8 cellular contexts compared by ENCODE assay signal in genomic region chr1:113949007-113949406, GRCh38. TPM values are rescaled to one million over a fixed set of nuclear protein-coding genes. Genes with fewer than 3 reads are reported as not detected.
DNase-seq lines count a peak whose midpoint lies in the region; ATAC-seq and TF ChIP-seq lines count a peak whose summit lies in the region.

No MANE protein-coding gene starts in this region.

- H3K27me3 Mint-ChIP-seq in naive thymus-derived CD4-positive, alpha-beta T cell = no peaks in the 10 kb centered on the region

- H3K27me3 ChIP-seq in BE2C (no peaks in the 10 kb centered on the region), IMR-90 (ENCODE audit: control insufficient read depth, insufficient read depth, low read length) (no peaks in the 10 kb centered on the region), brain microvascular endothelial cell (replicated peaks) (no peaks in the 10 kb centered on the region), spleen (replicated peaks in 1 of 7) (no peaks in the 10 kb centered on the region)
- no peaks in the 10 kb centered on the region for H3K27me3 ChIP-seq in naive thymus-derived CD4-positive, alpha-beta T cell (ENCODE audit: control insufficient read depth in 2 of 2, insufficient read depth in 2 of 2, low read length in 2 of 2)

- H3K4me2 ChIP-seq in IMR-90 (ENCODE audit: low read depth, low read length) = no peak overlapping the region

- no peak overlapping the region for H4K8ac ChIP-seq in IMR-90 (ENCODE audit: low read depth in 2 of 2, low read length in 2 of 2)

- no peak overlapping the region for H4K5ac ChIP-seq in IMR-90 (ENCODE audit: low read depth, low read length)

- in situ Hi-C loops in IMR-90 (cut with MboI; ENCODE audit: low sequenced_read_pairs) (no loop called here), brain microvascular endothelial cell (cut with HindIII; ENCODE audit: low pct_ligation_motif_present, low sequenced_read_pairs) (no loop called here)

- no peak overlapping the region for H2AK5ac ChIP-seq in IMR-90 (ENCODE audit: low read depth, low read length)

- H3K18ac ChIP-seq in IMR-90 (ENCODE audit: low read depth, low read length) = no peak overlapping the region

- H3K27ac Mint-ChIP-seq in naive thymus-derived CD4-positive, alpha-beta T cell = peak overlapping the region in 8 of 9 donors; percentile 92 to 99 (median 97)

- dilution Hi-C loops in IMR-90 (cut with HindIII; ENCODE audit: low sequenced_read_pairs, unreplicated experiment) = no loop called here

- H2BK5ac ChIP-seq in IMR-90 (ENCODE audit: low read depth, low read length, poor library complexity, severe bottlenecking) = no peak overlapping the region

- no peak for DNase-seq in BE2C
- no peak for DNase-seq in IMR-90
- no peak for DNase-seq in brain microvascular endothelial cell
- DNase-seq in naive thymus-derived CD4-positive, alpha-beta T cell = peak in 5 of 9 donors; percentile 16 to 53 (median 41)
- DNase-seq in spleen = no peak
- DNase-seq in NCI-H146 (lab: John Stamatoyannopoulos, UW) = no peak

- H2BK120ac ChIP-seq in IMR-90 (ENCODE audit: low read depth, low read length) = no peak overlapping the region

- 80% methylated on average over 3 of the region's 5 CpGs; no CpG with 5 or more reads in 1 of the 2 experiments for WGBS in IMR-90 (ENCODE audit: extremely low coverage in 2 of 2, insufficient read length in 1 of 2), 2 experiments
- WGBS in spleen, 5 donors = 91 to 100% (median 93%) methylated on average over 5 of the region's 5 CpGs

- TF ChIP-seq POLR2A in IMR-90 (IDR thresholded peaks at IDR 0.05; ENCODE audit: low read depth, low read length) (no peak), spleen (IDR thresholded peaks at IDR 0.05) (no peak)

- no peak overlapping the region for H3K56ac ChIP-seq in IMR-90 (ENCODE audit: extremely low read depth, insufficient read depth, low read length)

- no peak overlapping the region for H3K23ac ChIP-seq in IMR-90 (ENCODE audit: low read depth, low read length)

- peaks cover 33 to 95% (median 85%) of the 10 kb centered on the region in 7 donors for H3K4me1 Mint-ChIP-seq in naive thymus-derived CD4-positive, alpha-beta T cell

- peak overlapping the region in 9 of 10 donors; percentile 36 to 88 (median 72) for H3K4me3 Mint-ChIP-seq in naive thymus-derived CD4-positive, alpha-beta T cell

- no peak overlapping the region for H4K91ac ChIP-seq in IMR-90 (ENCODE audit: insufficient read depth, low read depth, low read length)

- peaks cover 14% of the 10 kb centered on the region; the same call in 1 of the 2 replicates for H4K20me1 ChIP-seq in IMR-90 (ENCODE audit: insufficient read depth, low read length)

- H3K4me3 ChIP-seq in BE2C (ENCODE audit: low read depth, low read length) = no peak overlapping the region
- H3K4me3 ChIP-seq in IMR-90 (ENCODE audit: insufficient read depth, low read depth, low read length) = no peak overlapping the region
- no peak overlapping the region for H3K4me3 ChIP-seq in brain microvascular endothelial cell (ENCODE audit: low read depth, low read length)
- no peak overlapping the region for H3K4me3 ChIP-seq in naive thymus-derived CD4-positive, alpha-beta T cell (ENCODE audit: low read length)
- H3K4me3 ChIP-seq in spleen = no peak overlapping the region

- H2AFZ ChIP-seq in IMR-90 (replicated peaks; ENCODE audit: low read length, poor library complexity) = no peak overlapping the region

- H3K9me3 ChIP-seq in BE2C (no peaks in the 10 kb centered on the region), IMR-90 (ENCODE audit: control insufficient read depth, insufficient read depth, low read length) (no peaks in the 10 kb centered on the region), spleen (no peaks in the 10 kb centered on the region)
- H3K9me3 ChIP-seq in naive thymus-derived CD4-positive, alpha-beta T cell (ENCODE audit: control insufficient read depth in 2 of 3, low read length in 3 of 3) = no peaks in the 10 kb centered on the region

- H3K36me3 ChIP-seq in BE2C (no peaks in the 10 kb centered on the region; the same call in 1 of the 2 replicates), IMR-90 (ENCODE audit: control insufficient read depth, insufficient read depth, low read length) (peaks cover 8% of the 10 kb centered on the region; the same call in 1 of the 2 replicates), brain microvascular endothelial cell (replicated peaks) (no peaks in the 10 kb centered on the region), spleen (peaks cover 0 to 29% (median 2%) of the 10 kb centered on the region in 6 donors)
- peaks cover 0 to 5% (median 0%) of the 10 kb centered on the region in 3 experiments for H3K36me3 ChIP-seq in naive thymus-derived CD4-positive, alpha-beta T cell (ENCODE audit: control insufficient read depth in 2 of 3, insufficient read depth in 3 of 3, low read length in 3 of 3)

- no peak overlapping the region for H3K9ac ChIP-seq in IMR-90 (ENCODE audit: low read depth, low read length)

- H3K4me1 ChIP-seq in BE2C (peaks cover 9% of the 10 kb centered on the region), IMR-90 (ENCODE audit: control insufficient read depth, insufficient read depth, low read length) (peaks cover 7% of the 10 kb centered on the region), spleen (peaks cover 18 to 97% (median 36%) of the 10 kb centered on the region in 6 donors)
- H3K4me1 ChIP-seq in naive thymus-derived CD4-positive, alpha-beta T cell (ENCODE audit: control insufficient read depth in 2 of 2, insufficient read depth in 2 of 2, low read length in 2 of 2) = peaks cover 42 to 68% of the 10 kb centered on the region in 2 donors

- ATAC-seq in IMR-90 (ENCODE audit: low read depth) (no peak), HG02970 (IDR thresholded peaks at IDR 0.05; ENCODE audit: low FRiP score, unreplicated experiment) (no peak), HG02884 (IDR thresholded peaks at IDR 0.05; ENCODE audit: unreplicated experiment) (no peak)
- ATAC-seq in naive thymus-derived CD4-positive, alpha-beta T cell = no peak

- H3K4ac ChIP-seq in IMR-90 (ENCODE audit: low read depth, low read length) = no peak overlapping the region

- H3K27ac ChIP-seq in IMR-90 (ENCODE audit: insufficient read depth, low read length) = no peak overlapping the region
- no peak overlapping the region for H3K27ac ChIP-seq in brain microvascular endothelial cell
- peak overlapping the region; percentile 73 for H3K27ac ChIP-seq in naive thymus-derived CD4-positive, alpha-beta T cell (ENCODE audit: low read depth, low read length)
- peak overlapping the region in 3 of 8 donors; percentile 64 to 74 (median 67) for H3K27ac ChIP-seq in spleen

- peak; percentile 22; the same call in 1 of the 2 replicates for TF ChIP-seq RAD21 in IMR-90 (IDR thresholded peaks at IDR 0.05; ENCODE audit: low read length)

- POLR2A ChIA-PET in IMR-90 (lab: Charles Lee; ENCODE audit: unreplicated experiment) = interaction anchor here (0.6 to 1.1 kb wide), 4 partner anchors 9 to 37 kb away, joined by 3 to 14 read pairs (median 4); no protein-coding TSS in a partner anchor
- POLR2A ChIA-PET in naive thymus-derived CD4-positive, alpha-beta T cell (lab: Charles Lee) = interaction anchor here (0.7 to 19.6 kb wide), 5 partner anchors 9 to 110 kb away, joined by 4 to 360 read pairs (median 5); partner anchors contain the start of genes AP4B1 and HIPK1

- CTCF ChIA-PET in IMR-90 (lab: Yijun Ruan, JAX) = interaction anchor here (0.6 to 1.5 kb wide), 4 partner anchors 10 to 1234 kb away, joined by 3 to 5 read pairs (median 3); no protein-coding TSS in a partner anchor
- CTCF ChIA-PET in naive thymus-derived CD4-positive, alpha-beta T cell (lab: Charles Lee) = interaction anchor here (0.7 to 3.0 kb wide), 6 partner anchors 9 to 791 kb away, joined by 3 to 21 read pairs (median 4); partner anchors contain the start of gene AP4B1

- H3K36me3 Mint-ChIP-seq in naive thymus-derived CD4-positive, alpha-beta T cell = peaks cover 0 to 28% (median 7%) of the 10 kb centered on the region in 5 donors

- peaks cover 25 to 52% of the 10 kb centered on the region in 2 experiments for H3K79me1 ChIP-seq in IMR-90 (ENCODE audit: low read depth in 1 of 2, low read length in 2 of 2)

- H2AK9ac ChIP-seq in IMR-90 (replicated peaks; ENCODE audit: low read depth, low read length, poor library complexity) = no peak overlapping the region

- H3K14ac ChIP-seq in IMR-90 (replicated peaks; ENCODE audit: low read depth, low read length) = no peak overlapping the region

- TF ChIP-seq CTCF in BE2C (IDR thresholded peaks at IDR 0.05; ENCODE audit: low read depth, low read length) (peak; percentile 53), IMR-90 (conservative IDR thresholded peaks at IDR 0.05; ENCODE audit: low read depth, low read length) (peak; percentile 40), brain microvascular endothelial cell (IDR thresholded peaks at IDR 0.05; ENCODE audit: low read depth, low read length, missing control alignments) (peak; percentile 55), spleen (IDR thresholded peaks at IDR 0.05 in 8 of 11, conservative IDR thresholded peaks at IDR 0.05 in 3 of 11) (peak in 2 of 11 experiments; percentile 24 to 34)

- no peak overlapping the region for H2BK20ac ChIP-seq in IMR-90 (ENCODE audit: low read depth, low read length)

- BruUV-seq in IMR-90 (replicated peaks; lab: Mats Ljungman, UMichigan) = no TSS peak

- peaks cover 0 to 2% (median 0%) of the 10 kb centered on the region in 11 donors for H3K9me3 Mint-ChIP-seq in naive thymus-derived CD4-positive, alpha-beta T cell

- H2BK15ac ChIP-seq in IMR-90 (ENCODE audit: low read depth, low read length) = no peak overlapping the region

- intact Hi-C loops in IMR-90 (cut with micrococcal nuclease) = loop anchor here (5.0 kb wide), 1 partner anchor 112 kb away; no protein-coding TSS in a partner anchor
- intact Hi-C loops in naive thymus-derived CD4-positive, alpha-beta T cell (cut with micrococcal nuclease) = loop anchor here (5.0 to 10.0 kb wide), 4 partner anchors 112 to 1146 kb away; partner anchors contain the start of genes MAGI3 (in 1 of the 2) and PHTF1 (in 1 of the 2)
- intact Hi-C loops in spleen (cut with DNase I; ENCODE audit: low total_unique reads) = no loop called here

- H3K9me1 ChIP-seq in IMR-90 (ENCODE audit: insufficient read depth, low read length) = peaks cover 3% of the 10 kb centered on the region; the same call in 1 of the 2 replicates

RNA-seq across cellular contexts. Expression of gene HIPK1, which starts 19.9 kb away (rescaled TPM):
- polyA plus RNA-seq in BE2C (2012; ENCODE audit: insufficient read depth, insufficient read length, low read depth) = 27.5 TPM
- total RNA-seq in IMR-90 (2012; rRNA removed) (25.3 and 33.9 TPM in 2 replicates), spleen (10 to 100 TPM; 62.5 to 92.3 (median 76.5) TPM)
- polyA plus RNA-seq in IMR-90 (2012; rRNA removed) (15.1 and 15.3 TPM in 2 replicates), spleen (10 to 100 TPM in 1 of 3 donors, 1 to 10 TPM in 2; 7.1 to 10.4 (median 7.2) TPM)
- polyA plus RNA-seq in IMR-90 (2012; cell fraction: cytosol; rRNA removed) = 3.0 and 9.2 TPM in 2 replicates
- polyA plus RNA-seq in IMR-90 (2012; cell fraction: nucleus; rRNA removed; ENCODE audit: low replicate concordance) = 17.7 and 21.3 TPM in 2 replicates
- total RNA-seq in naive thymus-derived CD4-positive, alpha-beta T cell = 100 to 1,000 TPM in 4 of 5 experiments, 10 to 100 TPM in 1; 95.8 to 211 (median 124) TPM
- 10 to 100 TPM; 11.8 to 21.3 TPM for polyA plus RNA-seq in naive thymus-derived CD4-positive, alpha-beta T cell

RNA-seq across cellular contexts. Expression of gene OLFML3, which starts 30.3 kb away (rescaled TPM):
- 0.65 TPM for polyA plus RNA-seq in BE2C (2012; ENCODE audit: insufficient read depth, insufficient read length, low read depth)
- total RNA-seq in IMR-90 (2012; rRNA removed) = 37.8 and 40.9 TPM in 2 replicates
- 66.6 and 71.3 TPM in 2 replicates for polyA plus RNA-seq in IMR-90 (2012; rRNA removed)
- 58.3 and 69.7 TPM in 2 replicates for polyA plus RNA-seq in IMR-90 (2012; cell fraction: cytosol; rRNA removed)
- 25.9 and 31.7 TPM in 2 replicates for polyA plus RNA-seq in IMR-90 (2012; cell fraction: nucleus; rRNA removed; ENCODE audit: low replicate concordance)
- 1 to 10 TPM in 3 of 5 experiments, under 1 TPM in 2; 0.24 to 1.8 (median 1.1) TPM for total RNA-seq in naive thymus-derived CD4-positive, alpha-beta T cell
- polyA plus RNA-seq in naive thymus-derived CD4-positive, alpha-beta T cell = not detected
- 10 to 100 TPM in 1 of 7 donors, 1 to 10 TPM in 6; 1.2 to 10.9 (median 6.6) TPM for total RNA-seq in spleen
- polyA plus RNA-seq in spleen = 1 to 10 TPM; 2.6 to 6.1 (median 3.8) TPM

RNA-seq across cellular contexts. Expression of gene DCLRE1B, which starts 43.9 kb away (rescaled TPM):
- polyA plus RNA-seq in BE2C (2012; ENCODE audit: insufficient read depth, insufficient read length, low read depth) = 7.6 TPM
- total RNA-seq in IMR-90 (2012; rRNA removed) (6.1 TPM in 2 replicates), spleen (10 to 100 TPM in 1 of 7 donors, 1 to 10 TPM in 6; 6.7 to 10.5 (median 8.0) TPM)
- polyA plus RNA-seq in IMR-90 (2012; rRNA removed) (4.4 and 4.9 TPM in 2 replicates), spleen (1 to 10 TPM; 1.9 to 3.5 (median 2.4) TPM)
- polyA plus RNA-seq in IMR-90 (2012; cell fraction: cytosol; rRNA removed) = 2.6 and 2.7 TPM in 2 replicates
- polyA plus RNA-seq in IMR-90 (2012; cell fraction: nucleus; rRNA removed; ENCODE audit: low replicate concordance) = 1.1 and 1.4 TPM in 2 replicates
- total RNA-seq in naive thymus-derived CD4-positive, alpha-beta T cell = 10 to 100 TPM in 1 of 5 experiments, 1 to 10 TPM in 4; 4.1 to 13.6 (median 6.9) TPM
- polyA plus RNA-seq in naive thymus-derived CD4-positive, alpha-beta T cell = 1 to 10 TPM; 3.7 to 6.8 TPM

RNA-seq across cellular contexts. Expression of gene AP4B1, which starts 44.4 kb away (rescaled TPM):
- 34.1 TPM for polyA plus RNA-seq in BE2C (2012; ENCODE audit: insufficient read depth, insufficient read length, low read depth)
- 16.7 and 18.1 TPM in 2 replicates for total RNA-seq in IMR-90 (2012; rRNA removed)
- 11.7 and 15.6 TPM in 2 replicates for polyA plus RNA-seq in IMR-90 (2012; rRNA removed)
- 2.7 and 6.6 TPM in 2 replicates for polyA plus RNA-seq in IMR-90 (2012; cell fraction: cytosol; rRNA removed)
- polyA plus RNA-seq in IMR-90 (2012; cell fraction: nucleus; rRNA removed; ENCODE audit: low replicate concordance) = 9.4 and 58.1 TPM in 2 replicates
- 10 to 100 TPM; 50.8 to 75.4 (median 65.0) TPM for total RNA-seq in naive thymus-derived CD4-positive, alpha-beta T cell
- 10 to 100 TPM; 13.7 to 15.6 TPM for polyA plus RNA-seq in naive thymus-derived CD4-positive, alpha-beta T cell
- 10 to 100 TPM; 23.9 to 58.0 (median 33.1) TPM for total RNA-seq in spleen
- polyA plus RNA-seq in spleen = 10 to 100 TPM; 24.9 to 52.3 (median 27.5) TPM

Comparison
In these comparisons a context has a peak if more than half of its experiments do, and no peak if none do; other contexts are left out.
1. DNase-seq: peak in naive thymus-derived CD4-positive, alpha-beta T cell (5 of 9); none in BE2C (single experiment), IMR-90 (single experiment), brain microvascular endothelial cell (single experiment), spleen (single experiment) and NCI-H146 (single experiment).